20 cellular contexts compared by ENCODE assay signal in the genomic region with DNA sequence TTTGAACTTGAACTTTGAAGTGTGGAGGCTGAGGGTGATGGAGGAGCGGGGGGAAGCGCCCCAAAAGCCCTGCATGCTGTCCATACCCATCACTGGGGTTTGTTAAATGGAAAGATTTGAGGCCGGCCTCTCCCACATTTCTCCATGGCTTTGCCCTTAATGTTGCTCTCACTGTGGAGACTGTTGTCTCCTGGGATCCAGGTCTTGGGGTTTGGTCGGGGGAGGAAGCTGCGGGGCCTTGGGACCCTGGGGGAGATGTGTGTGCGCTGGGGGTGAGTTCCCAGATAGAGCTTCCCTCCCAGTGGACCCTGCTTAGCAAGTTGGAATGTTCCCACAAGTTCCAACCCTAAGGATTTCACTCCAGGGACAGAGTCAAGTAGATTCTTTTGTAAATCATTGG. TPM values are rescaled to one million over a fixed set of nuclear protein-coding genes. Genes with fewer than 3 reads are reported as not detected.
"Had no signal": no experiment of that assay in that cellular context is flagged by ENCODE, and none has a peak within 500 bp of the region (broad histone marks: within the 10 kb centered on the region; RNA-seq: fewer than 3 reads in every experiment).

No MANE protein-coding gene starts in this region.

- H3K27me3 Mint-ChIP-seq: dendritic cell treated with granulocyte-macrophage colony-stimulating factor and Interleukin-4, amounts not matched to agents 40 ng/mL and 50 ng/mL, for 4 days; stimulated activated naive CD8-positive, alpha-beta T cell treated with anti-CD3 and anti-CD28 coated beads, Interleukin-15, amount 100 ng/mL, for 72 hours had no signal

- H3K9me3 ChIP-seq: gastrocnemius medialis, heart left ventricle, lower lobe of right lung, prostate gland had no signal

- DNase-seq: activated CD8-positive, alpha-beta memory T cell treated with anti-CD3 and anti-CD28 coated beads, Interleukin-2, amount 50 U/mL, for 48 hours; activated naive CD4-positive, alpha-beta T cell; central memory CD4-positive, alpha-beta T cell; gastrocnemius medialis; left cardiac atrium; lower lobe of right lung; right cardiac atrium; stimulated activated naive CD8-positive, alpha-beta T cell treated with anti-CD3 and anti-CD28 coated beads, Interleukin-15, amount 100 ng/mL, for 72 hours; SW 1271 had no signal

- H3K27ac ChIP-seq: lower lobe of right lung, prostate gland had no signal

- H3K4me3 Mint-ChIP-seq: dendritic cell treated with granulocyte-macrophage colony-stimulating factor and Interleukin-4, amounts not matched to agents 40 ng/mL and 50 ng/mL, for 4 days; mesothelial cell of epicardium; neural crest cell; T-helper 2 cell treated with Interferon-gamma antibody and Interleukin-4, amounts not matched to agents 5 μg/mL and 100 μg/mL, for 36 hours had no signal

- H3K27me3 ChIP-seq: gastrocnemius medialis, heart left ventricle had no signal

- ATAC-seq: activated CD4-positive, CD25-positive, alpha-beta regulatory T cell treated with anti-CD3 and anti-CD28 coated beads, Interleukin-2, amount 50 U/mL, for 24 hours; gastrocnemius medialis; heart left ventricle; left cardiac atrium; lower lobe of right lung; right cardiac atrium; stimulated activated naive CD8-positive, alpha-beta T cell treated with anti-CD3 and anti-CD28 coated beads, Interleukin-15, amount 100 ng/mL, for 72 hours had no signal

- H3K9me3 Mint-ChIP-seq: dendritic cell treated with granulocyte-macrophage colony-stimulating factor and Interleukin-4, amounts not matched to agents 40 ng/mL and 50 ng/mL, for 4 days; mesothelial cell of epicardium; neural crest cell; stimulated activated naive CD8-positive, alpha-beta T cell treated with anti-CD3 and anti-CD28 coated beads, Interleukin-15, amount 100 ng/mL, for 72 hours; T-helper 2 cell treated with Interferon-gamma antibody and Interleukin-4, amounts not matched to agents 5 μg/mL and 100 μg/mL, for 36 hours had no signal

- H3K27ac Mint-ChIP-seq: dendritic cell treated with granulocyte-macrophage colony-stimulating factor and Interleukin-4, amounts not matched to agents 40 ng/mL and 50 ng/mL, for 4 days; mesothelial cell of epicardium; T-helper 2 cell treated with Interferon-gamma antibody and Interleukin-4, amounts not matched to agents 5 μg/mL and 100 μg/mL, for 36 hours had no signal

- H3K4me3 ChIP-seq: gastrocnemius medialis, heart left ventricle, lower lobe of right lung, prostate gland, smooth muscle cell had no signal

RNA-seq across cellular contexts. Expression of gene LRTM2, which starts 28.0 kb away (rescaled TPM):
- total RNA-seq: epithelial cell of proximal tubule, gastrocnemius medialis, heart left ventricle, left cardiac atrium, lower lobe of right lung, osteoblast, prostate gland, right cardiac atrium, smooth muscle cell, ureter had no signal
